Comparison of ENCODE assay signal across 15 cellular contexts in the genomic region with DNA sequence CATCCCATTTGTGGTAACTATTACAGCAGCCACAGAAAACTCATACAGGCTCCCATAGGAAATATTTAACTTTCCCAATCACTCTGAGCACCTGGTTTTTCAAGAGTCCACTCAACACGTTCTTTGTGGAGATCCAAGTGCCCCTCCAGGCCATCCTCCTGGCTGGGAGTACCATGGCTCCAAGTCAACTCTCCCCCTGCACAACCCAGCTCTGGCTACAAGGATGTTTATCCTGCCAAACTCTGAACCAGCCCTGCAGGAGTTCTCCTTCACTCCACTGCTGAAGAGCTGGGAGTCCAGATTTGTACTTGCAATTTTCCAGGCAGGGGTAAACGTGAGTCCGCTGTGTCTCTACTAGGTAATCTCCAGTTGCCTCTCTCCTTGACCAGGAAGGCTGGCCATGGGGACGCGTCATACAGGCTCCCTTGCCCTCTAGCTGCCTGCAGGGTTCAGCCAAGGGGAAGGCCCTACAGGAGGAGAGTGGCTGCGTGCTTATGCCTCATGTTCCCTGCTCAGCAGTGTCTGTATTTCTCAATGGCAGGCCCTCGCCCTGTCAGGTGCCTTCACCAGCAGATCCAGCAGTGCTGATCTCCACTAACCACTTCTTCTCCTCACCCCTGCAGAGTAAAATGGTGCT. TPM values are rescaled to one million over a fixed set of nuclear protein-coding genes. Genes with fewer than 3 reads are reported as not detected.
DNase-seq lines count a peak whose midpoint lies in the region; ATAC-seq and TF ChIP-seq lines count a peak whose summit lies in the region.
"Had no signal": no experiment of that assay in that cellular context is flagged by ENCODE, and none has a peak within 500 bp of the region (broad histone marks: within the 10 kb centered on the region; RNA-seq: fewer than 3 reads in every experiment).

No MANE protein-coding gene starts in this region.

- no peak for TF ChIP-seq EP300 in sigmoid colon (IDR thresholded peaks at IDR 0.05)

- H3K9me3 ChIP-seq in thyroid gland (no peaks in the 10 kb centered on the region), sigmoid colon (no peaks in the 10 kb centered on the region)
- H3K9me3 ChIP-seq: Peyer's patch, SJCRH30 had no signal

- H3K27ac ChIP-seq in angular gyrus (ENCODE audit: low read depth, low read length): peak overlapping the region; percentile 51
- H3K27ac ChIP-seq in thyroid gland: no peak overlapping the region
- no peak overlapping the region for H3K27ac ChIP-seq in sigmoid colon
- H3K27ac ChIP-seq: Peyer's patch, SJCRH30 had no signal

- H3K4me1 ChIP-seq in thyroid gland: peaks cover 14 to 19% of the 10 kb centered on the region in 2 donors
- no peaks in the 10 kb centered on the region for H3K4me1 ChIP-seq in sigmoid colon
- H3K4me1 ChIP-seq: Peyer's patch had no signal

- TF ChIP-seq POLR2A in thyroid gland (IDR thresholded peaks at IDR 0.05) (no peak), sigmoid colon (IDR thresholded peaks at IDR 0.05) (no peak)

- 58 to 63% methylated on average over 7 of the region's 7 CpGs for whole genome bisulfite sequencing in thyroid gland, 2 donors
- WGBS in sigmoid colon, 2 donors: 89 to 92% methylated on average over 7 of the region's 7 CpGs

- peak; percentile 2 for DNase-seq in DMS53 treated with DMSO at 0.1 percent for 48 hours (lab: John Stamatoyannopoulos, UW; ENCODE audit: unreplicated experiment)
- DNase-seq in NCI-H187 treated with DMSO at 0.1 percent for 48 hours (lab: John Stamatoyannopoulos, UW): peak; percentile 35
- peak; percentile 72 to 79 for DNase-seq in thyroid gland
- DNase-seq in sigmoid colon: no peak
- no peak for DNase-seq in RPMI8226
- DNase-seq: H9, KG1, NCI-H1105, NCI-H2081, NCI-H524, Peyer's patch, T-cell had no signal

- TF ChIP-seq CTCF in thyroid gland (IDR thresholded peaks at IDR 0.05): no peak
- TF ChIP-seq CTCF in sigmoid colon (IDR thresholded peaks at IDR 0.05): no peak

- no peaks in the 10 kb centered on the region for H3K27me3 ChIP-seq in thyroid gland
- H3K27me3 ChIP-seq in sigmoid colon: no peaks in the 10 kb centered on the region
- H3K27me3 ChIP-seq: Peyer's patch, SJCRH30 had no signal

- no peak for ATAC-seq in HG03565 (IDR thresholded peaks at IDR 0.05; ENCODE audit: unreplicated experiment)
- ATAC-seq: T-cell had no signal

- H3K4me3 ChIP-seq in thyroid gland (replicated peaks in 1 of 3) (no peak overlapping the region), sigmoid colon (no peak overlapping the region)
- H3K4me3 ChIP-seq: Peyer's patch, SJCRH30 had no signal

- intact Hi-C loops in thyroid gland (cut with DNase I): no loop called here
- intact Hi-C loops in sigmoid colon (cut with DNase I): no loop called here

- no peaks in the 10 kb centered on the region for H3K36me3 ChIP-seq in thyroid gland
- no peaks in the 10 kb centered on the region for H3K36me3 ChIP-seq in sigmoid colon
- H3K36me3 ChIP-seq: Peyer's patch, SJCRH30 had no signal

RNA-seq across cellular contexts. Expression of a gene that starts 29.9 kb away (rescaled TPM):
- total RNA-seq in thyroid gland (100 to 1,000 TPM in 3 of 4 donors, 10 to 100 TPM in 1; 73.9 to 165 (median 119) TPM), sigmoid colon (100 to 1,000 TPM in 2 of 4 donors, 10 to 100 TPM in 2; 88.1 to 196 (median 98.6) TPM)
- polyA plus RNA-seq in sigmoid colon: 10 to 100 TPM in 2 of 3 donors, 1 to 10 TPM in 1; 7.8 to 87.9 (median 59.2) TPM

Comparison
In these comparisons a context has a peak if more than half of its experiments do, and no peak if none do; other contexts are left out.
1. DNase-seq: peak in DMS53 treated with DMSO at 0.1 percent for 48 hours (single experiment), NCI-H187 treated with DMSO at 0.1 percent for 48 hours (single experiment) and thyroid gland (2 of 2); none in sigmoid colon (single experiment) and RPMI8226 (single experiment).